ENCODE assay signal across 17 cellular contexts in the genomic region with DNA sequence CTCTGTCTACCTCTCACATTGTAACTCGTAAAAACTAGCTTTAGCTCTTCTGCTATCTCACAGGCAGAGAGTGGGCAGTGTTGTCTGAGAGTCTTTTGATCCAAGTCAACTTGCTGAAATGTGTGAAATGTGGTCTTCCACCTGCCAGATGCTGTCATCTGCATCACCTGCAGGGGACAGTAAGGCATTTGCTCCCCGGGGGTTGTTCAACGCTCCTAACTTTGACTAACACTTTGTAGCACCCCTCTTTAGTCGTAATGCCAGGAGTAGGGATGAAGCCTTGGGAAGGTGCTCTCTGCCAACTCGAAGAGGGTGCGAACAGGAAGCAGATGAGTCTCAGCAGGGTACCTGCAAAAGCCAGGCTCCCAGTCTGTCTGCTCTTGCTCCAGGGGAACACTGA.
"Had no signal": no experiment of that assay in that cellular context is flagged by ENCODE, and none has a peak within 500 bp of the region (broad histone marks: within the 10 kb centered on the region; RNA-seq: fewer than 3 reads in every experiment).

No MANE protein-coding gene starts in this region.

- H3K36me3 ChIP-seq: gastrocnemius medialis, heart right ventricle, left lung, right atrium auricular region, tibial artery, uterus had no signal

- H3K36me3 Mint-ChIP-seq: natural killer cell; stimulated activated memory B cell treated with anti-CD40 and anti-IgM and Interleukin-4, amounts not matched to agents 10 μg/mL and 1 μg/mL and 100 μg/mL, for 72 hours had no signal

- H3K27ac ChIP-seq: coronary artery, epithelial cell of prostate, gastrocnemius medialis, heart right ventricle, left lung, right atrium auricular region, tibial artery, uterus had no signal

- DNase-seq: activated CD4-positive, alpha-beta memory T cell treated with anti-CD3 and anti-CD28 coated beads, Interleukin-2, amount 10 ng/mL, durations not matched to agents 7 days and 5 days; activated CD8-positive, alpha-beta memory T cell treated with anti-CD3 and anti-CD28 coated beads, Interleukin-2, amount 50 U/mL, for 48 hours; activated naive CD4-positive, alpha-beta T cell treated with anti-CD3 and anti-CD28 coated beads, Interleukin-2, amount 10 ng/mL, durations not matched to agents 7 days and 5 days; effector CD8-positive, alpha-beta T cell; gastrocnemius medialis; heart right ventricle; left lung; natural killer cell; posterior cingulate gyrus; tibial artery; uterus had no signal

- H3K27me3 Mint-ChIP-seq: activated CD4-positive, alpha-beta memory T cell treated with anti-CD3 and anti-CD28 coated beads, Interleukin-2, amount 10 ng/mL, durations not matched to agents 7 days and 5 days; activated naive CD4-positive, alpha-beta T cell treated with anti-CD3 and anti-CD28 coated beads, Interleukin-2, amount 10 ng/mL, durations not matched to agents 7 days and 5 days; activated T-helper 17 cell treated with anti-CD3 and anti-CD28 coated beads, Interleukin-2, amount 50 U/mL, for 72 hours; stimulated activated memory B cell treated with anti-CD40 and anti-IgM and Interleukin-4, amounts not matched to agents 10 μg/mL and 1 μg/mL and 100 μg/mL, for 72 hours had no signal

- H3K4me3 Mint-ChIP-seq: activated CD4-positive, alpha-beta memory T cell treated with anti-CD3 and anti-CD28 coated beads, Interleukin-2, amount 10 ng/mL, durations not matched to agents 7 days and 5 days; activated naive CD4-positive, alpha-beta T cell treated with anti-CD3 and anti-CD28 coated beads, Interleukin-2, amount 10 ng/mL, durations not matched to agents 7 days and 5 days; activated T-helper 17 cell treated with anti-CD3 and anti-CD28 coated beads, Interleukin-2, amount 50 U/mL, for 72 hours; natural killer cell; stimulated activated memory B cell treated with anti-CD40 and anti-IgM and Interleukin-4, amounts not matched to agents 10 μg/mL and 1 μg/mL and 100 μg/mL, for 72 hours had no signal

- H3K4me3 ChIP-seq: coronary artery, gastrocnemius medialis, heart right ventricle, left lung, right atrium auricular region, smooth muscle cell, tibial artery, uterus had no signal

- H3K27ac Mint-ChIP-seq: activated CD4-positive, alpha-beta memory T cell treated with anti-CD3 and anti-CD28 coated beads, Interleukin-2, amount 10 ng/mL, durations not matched to agents 7 days and 5 days; activated naive CD4-positive, alpha-beta T cell treated with anti-CD3 and anti-CD28 coated beads, Interleukin-2, amount 10 ng/mL, durations not matched to agents 7 days and 5 days; activated T-helper 17 cell treated with anti-CD3 and anti-CD28 coated beads, Interleukin-2, amount 50 U/mL, for 72 hours; natural killer cell; stimulated activated memory B cell treated with anti-CD40 and anti-IgM and Interleukin-4, amounts not matched to agents 10 μg/mL and 1 μg/mL and 100 μg/mL, for 72 hours had no signal

- H3K9me3 ChIP-seq: gastrocnemius medialis, heart right ventricle, left lung, right atrium auricular region, tibial artery, uterus had no signal

- H3K27me3 ChIP-seq: right atrium auricular region had no signal

- H3K4me1 ChIP-seq: gastrocnemius medialis, right atrium auricular region, tibial artery, uterus had no signal

- H3K9me3 Mint-ChIP-seq: activated CD4-positive, alpha-beta memory T cell treated with anti-CD3 and anti-CD28 coated beads, Interleukin-2, amount 10 ng/mL, durations not matched to agents 7 days and 5 days; activated naive CD4-positive, alpha-beta T cell treated with anti-CD3 and anti-CD28 coated beads, Interleukin-2, amount 10 ng/mL, durations not matched to agents 7 days and 5 days; activated T-helper 17 cell treated with anti-CD3 and anti-CD28 coated beads, Interleukin-2, amount 50 U/mL, for 72 hours; natural killer cell; stimulated activated memory B cell treated with anti-CD40 and anti-IgM and Interleukin-4, amounts not matched to agents 10 μg/mL and 1 μg/mL and 100 μg/mL, for 72 hours had no signal

- ATAC-seq: activated T-helper 17 cell treated with anti-CD3 and anti-CD28 coated beads, Interleukin-2, amount 50 U/mL, for 72 hours; gastrocnemius medialis; heart right ventricle; left lung; stimulated activated memory B cell treated with anti-CD40 and anti-IgM and Interleukin-4, amounts not matched to agents 10 μg/mL and 1 μg/mL and 100 μg/mL, for 72 hours had no signal
